Comparison of ENCODE assay signal across 1 cellular context in genomic region chr3:65576228-65576627, GRCh38.
TF ChIP-seq lines count a peak whose summit lies in the region.

No MANE protein-coding gene starts in this region.

TF ChIP-seq in H1, 55 proteins besides CTCF, POLR2A, EP300 and RAD21 (continued from another document):
- no peak for TF ChIP-seq E2F6 (IDR thresholded peaks at IDR 0.05)
- TF ChIP-seq JUN (IDR thresholded peaks at IDR 0.05; ENCODE audit: low read depth, low read length), result no peak
- no peak for TF ChIP-seq SUZ12 (IDR thresholded peaks at IDR 0.05; ENCODE audit: low read length)
